ENCODE assay signal across 22 cellular contexts in the genomic region with DNA sequence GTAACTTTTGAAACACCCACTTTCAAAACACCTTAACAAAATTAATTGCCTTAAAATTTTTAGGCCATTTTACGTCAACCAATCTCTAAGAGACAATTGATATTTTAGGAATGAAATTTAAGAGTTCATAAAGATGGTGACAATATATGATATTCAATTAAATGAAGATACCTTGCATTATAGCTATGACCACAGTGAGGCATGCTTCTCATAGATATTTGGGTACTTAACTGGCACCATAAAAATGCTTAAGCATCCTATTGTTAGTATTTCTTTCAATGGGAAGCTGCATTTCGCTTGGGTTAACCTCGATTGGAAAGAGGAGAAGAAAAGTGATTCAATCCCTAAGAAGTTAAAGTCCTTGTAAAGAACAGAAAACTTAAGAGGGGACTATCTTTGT.
DNase-seq lines count a peak whose midpoint lies in the region; ATAC-seq, FAIRE-seq and TF ChIP-seq lines count a peak whose summit lies in the region.
"Had no signal": no experiment of that assay in that cellular context is flagged by ENCODE, and none has a peak within 500 bp of the region (broad histone marks: within the 10 kb centered on the region; RNA-seq: fewer than 3 reads in every experiment).

No MANE protein-coding gene starts in this region.

- POLR2A ChIA-PET in SK-N-SH (lab: Yijun Ruan, JAX) (no interaction called here), PC-3 (lab: Charles Lee; ENCODE audit: unreplicated experiment) (no interaction called here)

- H2AFZ ChIP-seq in SK-N-SH (ENCODE audit: low read depth) (no peak overlapping the region), PC-3 (ENCODE audit: low read length) (no peak overlapping the region), neural cell (ENCODE audit: low read depth, low read length) (no peak overlapping the region)

- no peak overlapping the region for H3K4me3 ChIP-seq in SK-N-SH (ENCODE audit: low read depth in 2 of 2, low read length in 1 of 2)
- no peak overlapping the region for H3K4me3 ChIP-seq in PC-3 (ENCODE audit: low read length)
- no peak overlapping the region for H3K4me3 ChIP-seq in neural cell (ENCODE audit: low read length)
- H3K4me3 ChIP-seq in upper lobe of left lung: no peak overlapping the region

- H3K9me3 ChIP-seq in SK-N-SH (no peaks in the 10 kb centered on the region), PC-3 (ENCODE audit: low read length) (no peaks in the 10 kb centered on the region), neural cell (ENCODE audit: low read length) (no peaks in the 10 kb centered on the region), upper lobe of left lung (no peaks in the 10 kb centered on the region)

- no TSS peak for BruUV-seq in PC-3 (replicated peaks; lab: Mats Ljungman, UMichigan)

- H3K9me2 ChIP-seq in SK-N-SH (no peaks in the 10 kb centered on the region), PC-3 (replicated peaks; ENCODE audit: low read length) (no peaks in the 10 kb centered on the region), neural cell (ENCODE audit: insufficient read depth, low read length) (no peaks in the 10 kb centered on the region)

- H3K27me3 Mint-ChIP-seq in activated naive CD4-positive, alpha-beta T cell treated with anti-CD3 and anti-CD28 coated beads, Interleukin-2, amount 10 ng/mL, durations not matched to agents 7 days and 5 days: no peaks in the 10 kb centered on the region

- no peaks in the 10 kb centered on the region for H3K79me2 ChIP-seq in SK-N-SH (ENCODE audit: insufficient read depth)
- H3K79me2 ChIP-seq in PC-3 (ENCODE audit: low read length): no peaks in the 10 kb centered on the region
- H3K79me2 ChIP-seq in neural cell (replicated peaks; ENCODE audit: insufficient read depth, low read length): no peaks in the 10 kb centered on the region

- no peaks in the 10 kb centered on the region for H4K20me1 ChIP-seq in SK-N-SH (ENCODE audit: insufficient read depth)
- no peaks in the 10 kb centered on the region for H4K20me1 ChIP-seq in PC-3 (ENCODE audit: low read length)
- H4K20me1 ChIP-seq in neural cell (ENCODE audit: insufficient read depth): no peaks in the 10 kb centered on the region

- no peak overlapping the region for H3K4me2 ChIP-seq in SK-N-SH
- H3K4me2 ChIP-seq in PC-3 (ENCODE audit: low read length): no peak overlapping the region
- H3K4me2 ChIP-seq in neural cell (ENCODE audit: low read length): no peak overlapping the region

- H3K27me3 ChIP-seq in SK-N-SH (ENCODE audit: insufficient read depth): no peaks in the 10 kb centered on the region
- H3K27me3 ChIP-seq in PC-3 (ENCODE audit: low read length): no peaks in the 10 kb centered on the region
- no peaks in the 10 kb centered on the region for H3K27me3 ChIP-seq in neural cell (ENCODE audit: insufficient read depth, low read depth, low read length)
- H3K27me3 ChIP-seq in upper lobe of left lung: no peaks in the 10 kb centered on the region

- no peaks in the 10 kb centered on the region for H3K36me3 Mint-ChIP-seq in activated naive CD4-positive, alpha-beta T cell treated with anti-CD3 and anti-CD28 coated beads, Interleukin-2, amount 10 ng/mL, durations not matched to agents 7 days and 5 days
- H3K36me3 Mint-ChIP-seq: CD8-positive, alpha-beta memory T cell; IgD-negative memory B cell had no signal

- CTCF ChIA-PET in SK-N-SH (lab: Yijun Ruan, JAX) (interaction anchor here (1.1 to 1.3 kb wide), 9 partner anchors 9 to 1470 kb away, joined by 3 to 5 read pairs (median 3); no protein-coding TSS in a partner anchor), PC-3 (lab: Charles Lee) (interaction anchor here (0.6 to 1.0 kb wide), 2 partner anchors 89 to 90 kb away, joined by 5 to 10 read pairs; no protein-coding TSS in a partner anchor)
- CTCF ChIA-PET in activated naive CD4-positive, alpha-beta T cell treated with anti-CD3 and anti-CD28 coated beads, Interleukin-2, amount 10 ng/mL, durations not matched to agents 7 days and 5 days (lab: Charles Lee): interaction anchor here (1.3 kb wide), 1 partner anchor 10 kb away, joined by 4 read pairs; no protein-coding TSS in a partner anchor

- no peak overlapping the region for H3K4me3 Mint-ChIP-seq in activated naive CD4-positive, alpha-beta T cell treated with anti-CD3 and anti-CD28 coated beads, Interleukin-2, amount 10 ng/mL, durations not matched to agents 7 days and 5 days
- H3K4me3 Mint-ChIP-seq: CD8-positive, alpha-beta memory T cell; H9; IgD-negative memory B cell had no signal

- peak overlapping the region in 1 of 2 experiments; percentile 67; a peak in 1 of 4 replicates for H3K27ac ChIP-seq in SK-N-SH (ENCODE audit: low read depth in 2 of 2, low read length in 1 of 2)
- no peak overlapping the region for H3K27ac ChIP-seq in PC-3 (ENCODE audit: low read length)
- no peak overlapping the region for H3K27ac ChIP-seq in neural cell (ENCODE audit: low read length)
- H3K27ac ChIP-seq in upper lobe of left lung: no peak overlapping the region
- H3K27ac ChIP-seq: HL-60 had no signal

- intact Hi-C loops in PC-3 (cut with micrococcal nuclease): loop anchor here (1.0 kb wide), 2 partner anchors 81 to 90 kb away; no protein-coding TSS in a partner anchor

- H3K4me1 Mint-ChIP-seq in activated naive CD4-positive, alpha-beta T cell treated with anti-CD3 and anti-CD28 coated beads, Interleukin-2, amount 10 ng/mL, durations not matched to agents 7 days and 5 days: no peaks in the 10 kb centered on the region
- H3K4me1 Mint-ChIP-seq: CD8-positive, alpha-beta memory T cell; IgD-negative memory B cell had no signal

- H3K9ac ChIP-seq in SK-N-SH: no peak overlapping the region
- no peak overlapping the region for H3K9ac ChIP-seq in PC-3 (ENCODE audit: low read length)
- no peak overlapping the region for H3K9ac ChIP-seq in neural cell (ENCODE audit: low read length)

- H3K36me3 ChIP-seq in SK-N-SH (replicated peaks in 1 of 2; ENCODE audit: control insufficient read depth in 1 of 2, insufficient read depth in 2 of 2, low read length in 1 of 2) (no peaks in the 10 kb centered on the region), PC-3 (ENCODE audit: low read depth, low read length) (no peaks in the 10 kb centered on the region), neural cell (ENCODE audit: insufficient read depth, low read length) (no peaks in the 10 kb centered on the region), upper lobe of left lung (no peaks in the 10 kb centered on the region)

- H3K4me1 ChIP-seq in SK-N-SH (ENCODE audit: control insufficient read depth in 1 of 2, insufficient read depth in 2 of 2, low read depth in 1 of 2, low read length in 1 of 2): peaks cover 9 to 38% of the 10 kb centered on the region in 2 experiments; a peak in 3 of 4 replicates
- H3K4me1 ChIP-seq in PC-3 (ENCODE audit: insufficient read depth, low read length): peaks cover 13% of the 10 kb centered on the region
- peaks cover 0 to 6% (median 1%) of the 10 kb centered on the region in 4 donors for H3K4me1 ChIP-seq in upper lobe of left lung

- no peak; the same call in 1 of the 2 replicates for TF ChIP-seq CTCF in SK-N-SH (IDR thresholded peaks at IDR 0.05)
- peak; percentile 33; the same call in 1 of the 2 replicates for TF ChIP-seq CTCF in PC-3 (conservative IDR thresholded peaks at IDR 0.05; ENCODE audit: low read depth, low read length)
- TF ChIP-seq CTCF in neural cell (IDR thresholded peaks at IDR 0.05; ENCODE audit: poor library complexity, severe bottlenecking): peak; percentile 43
- TF ChIP-seq CTCF in D721Med (IDR thresholded peaks at IDR 0.05; ENCODE audit: insufficient read depth, missing control alignments): no peak
- TF ChIP-seq CTCF in upper lobe of left lung (IDR thresholded peaks at IDR 0.05): no peak

- ATAC-seq in SK-N-SH treated with all-trans-retinoic acid at 6 μM for 48 hours: no peak
- no peak for ATAC-seq in PC-3
- ATAC-seq in upper lobe of left lung (ENCODE audit: low FRiP score in 2 of 2): no peak

- peaks cover 12% of the 10 kb centered on the region for H3F3A ChIP-seq in SK-N-SH (replicated peaks; ENCODE audit: insufficient read depth)
- H3F3A ChIP-seq in PC-3 (ENCODE audit: low read length, unreplicated experiment): no peaks in the 10 kb centered on the region
- H3F3A ChIP-seq in neural cell (ENCODE audit: insufficient read depth, low read length, poor library complexity, severe bottlenecking): no peaks in the 10 kb centered on the region

- FAIRE-seq in D721Med (lab: Jason Lieb, UNC): no peak

- no peak overlapping the region for H3K27ac Mint-ChIP-seq in activated naive CD4-positive, alpha-beta T cell treated with anti-CD3 and anti-CD28 coated beads, Interleukin-2, amount 10 ng/mL, durations not matched to agents 7 days and 5 days
- H3K27ac Mint-ChIP-seq: CD8-positive, alpha-beta memory T cell; IgD-negative memory B cell had no signal

- DNase-seq in SK-N-SH: no peak
- peak; percentile 5 for DNase-seq in NCI-H1694 (lab: John Stamatoyannopoulos, UW)
- DNase-seq in PC-3: no peak
- DNase-seq in activated naive CD4-positive, alpha-beta T cell treated with anti-CD3 and anti-CD28 coated beads, Interleukin-2, amount 10 ng/mL, durations not matched to agents 7 days and 5 days: no peak
- DNase-seq in D721Med (ENCODE audit: insufficient read length, low spot score): no peak
- DNase-seq in upper lobe of left lung: no peak
- DNase-seq: ACHN; C1 segment of cervical spinal cord; CD8-positive, alpha-beta memory T cell; GF-D8; H9; Karpas-422; NCI-H1105; NCI-H2107; NCI-H526; OCI-M1; RPMI8226; T-helper 2 cell had no signal

- no peak for TF ChIP-seq POLR2A in upper lobe of left lung (IDR thresholded peaks at IDR 0.05)

- no peaks in the 10 kb centered on the region for H3K9me3 Mint-ChIP-seq in activated naive CD4-positive, alpha-beta T cell treated with anti-CD3 and anti-CD28 coated beads, Interleukin-2, amount 10 ng/mL, durations not matched to agents 7 days and 5 days
- H3K9me3 Mint-ChIP-seq: CD8-positive, alpha-beta memory T cell; H9; IgD-negative memory B cell had no signal

- WGBS in SK-N-SH (ENCODE audit: low lambda C conversion rate): 90% methylated on average over 3 of the region's 3 CpGs
- WGBS in upper lobe of left lung, 2 donors: 75 to 86% methylated on average over 3 of the region's 3 CpGs

- TF ChIP-seq RAD21 in SK-N-SH (IDR thresholded peaks at IDR 0.05; ENCODE audit: low read length) (peak; percentile 40), neural cell (conservative IDR thresholded peaks at IDR 0.05) (peak; percentile 41)

- TF ChIP-seq EP300 in SK-N-SH (IDR thresholded peaks at IDR 0.05; ENCODE audit: borderline replicate concordance in 1 of 2, low read depth in 1 of 2, low read length in 1 of 2): no peak
- TF ChIP-seq EP300 in neural cell (conservative IDR thresholded peaks at IDR 0.05; ENCODE audit: poor library complexity, severe bottlenecking): no peak
- no peak for TF ChIP-seq EP300 in upper lobe of left lung (IDR thresholded peaks at IDR 0.05)

TF ChIP-seq in SK-N-SH treated with all-trans-retinoic acid at 6 μM for 48 hours, 23 proteins besides CTCF, POLR2A, EP300 and RAD21 (continues in another document):
- TF ChIP-seq SNAI2 (CRISPR knock-in tag; IDR thresholded peaks at IDR 0.05): no peak
- TF ChIP-seq TOX (CRISPR knock-in tag; IDR thresholded peaks at IDR 0.05; ENCODE audit: borderline replicate concordance): no peak
- no peak for TF ChIP-seq ZNF565 (CRISPR knock-in tag; conservative IDR thresholded peaks at IDR 0.05; ENCODE audit: low read depth)

TF ChIP-seq in neural cell, 6 proteins besides CTCF, POLR2A, EP300 and RAD21:
- TF ChIP-seq MXI1 (conservative IDR thresholded peaks at IDR 0.05; ENCODE audit: poor library complexity, severe bottlenecking) (no peak), SMC3 (conservative IDR thresholded peaks at IDR 0.05; ENCODE audit: poor library complexity) (peak; percentile 49)

Comparison
In these comparisons a context has a peak if more than half of its experiments do, and no peak if none do; other contexts are left out.
1. CTCF ChIP-seq: peak in PC-3 (single experiment) and neural cell (single experiment); none in SK-N-SH (single experiment), D721Med (single experiment) and upper lobe of left lung (0 of 6).